26 cellular contexts compared by ENCODE assay signal in genomic region chr3:184001761-184002160, GRCh38. TPM values are rescaled to one million over a fixed set of nuclear protein-coding genes. Genes with fewer than 3 reads are reported as not detected.
DNase-seq lines count a peak whose midpoint lies in the region; ATAC-seq and TF ChIP-seq lines count a peak whose summit lies in the region.
"Had no signal": no experiment of that assay in that cellular context is flagged by ENCODE, and none has a peak within 500 bp of the region (broad histone marks: within the 10 kb centered on the region; RNA-seq: fewer than 3 reads in every experiment).

No MANE protein-coding gene starts in this region.

- H3K27me3 Mint-ChIP-seq in glutamatergic neuron (ENCODE audit: unreplicated experiment) (peaks cover 2% of the 10 kb centered on the region), progenitor cell of endocrine pancreas (no peaks in the 10 kb centered on the region)
- H3K27me3 Mint-ChIP-seq: CD4-positive, alpha-beta T cell had no signal

- H3K4me3 Mint-ChIP-seq in glutamatergic neuron (ENCODE audit: unreplicated experiment) (peak overlapping the region; percentile 4), progenitor cell of endocrine pancreas (ENCODE audit: low read depth) (no peak overlapping the region)
- H3K4me3 Mint-ChIP-seq: CD4-positive, alpha-beta T cell; GM23338 had no signal

- intact Hi-C loops in left cardiac atrium (cut with DNase I), result no loop called here
- intact Hi-C loops in posterior cingulate gyrus (cut with DNase I), result no loop called here
- intact Hi-C loops in mucosa of descending colon (cut with DNase I, micrococcal nuclease), result no loop called here

- H3K9me3 ChIP-seq in right atrium auricular region (no peaks in the 10 kb centered on the region), mucosa of descending colon (no peaks in the 10 kb centered on the region), HAP-1 (no peaks in the 10 kb centered on the region)
- H3K9me3 ChIP-seq: BLaER1 treated with 17β-estradiol and CSF1 and Interleukin-3, amounts not matched to agents 10 nM and 100 nM had no signal

- peaks cover 5% of the 10 kb centered on the region for H3K36me3 ChIP-seq in right atrium auricular region
- H3K36me3 ChIP-seq in mucosa of descending colon (ENCODE audit: low read depth), result no peaks in the 10 kb centered on the region
- no peaks in the 10 kb centered on the region; the same call in 1 of the 2 replicates for H3K36me3 ChIP-seq in HAP-1 (replicated peaks)

- DNase-seq in right atrium auricular region (ENCODE audit: low spot score) (no peak), left cardiac atrium (no peak), glutamatergic neuron (no peak), progenitor cell of endocrine pancreas (ENCODE audit: low spot score, unreplicated experiment) (no peak), posterior cingulate gyrus (no peak), mucosa of descending colon (no peak), HAP-1 (ENCODE audit: low spot score in 2 of 2) (no peak)
- DNase-seq: AML-193; CD4-positive, alpha-beta T cell; DMS53; HCEC 1CT; Karpas-422; NCI-H1092; NCI-H1417 treated with DMSO at 0.1 percent for 48 hours; NCI-H1694 treated with DMSO at 0.1 percent for 48 hours; NCI-H2081; NCI-H2227 treated with DMSO at 0.1 percent for 48 hours; NCI-H526 treated with DMSO at 0.1 percent for 48 hours; RPMI8226; SHP77 had no signal

- H3K27ac Mint-ChIP-seq in glutamatergic neuron (ENCODE audit: unreplicated experiment) (peak overlapping the region; percentile 39), progenitor cell of endocrine pancreas (peak overlapping the region; percentile 70)
- H3K27ac Mint-ChIP-seq: CD4-positive, alpha-beta T cell; GM23338 had no signal

- ATAC-seq in left cardiac atrium (no peak), mucosa of descending colon (no peak)
- ATAC-seq: GM23338 had no signal

- H3K27me3 ChIP-seq in right atrium auricular region (no peaks in the 10 kb centered on the region), HAP-1 (ENCODE audit: low read depth) (no peaks in the 10 kb centered on the region)
- H3K27me3 ChIP-seq: BLaER1 treated with 17β-estradiol and CSF1 and Interleukin-3, amounts not matched to agents 10 nM and 100 nM had no signal

- H3K27ac ChIP-seq in right atrium auricular region, result peak overlapping the region; percentile 33 to 41
- H3K27ac ChIP-seq: HL-60 had no signal

- no peak overlapping the region for H3K4me3 ChIP-seq in right atrium auricular region
- no peak overlapping the region for H3K4me3 ChIP-seq in mucosa of descending colon
- no peak overlapping the region for H3K4me3 ChIP-seq in HAP-1
- H3K4me3 ChIP-seq: BLaER1 treated with 17β-estradiol and CSF1 and Interleukin-3, amounts not matched to agents 10 nM and 100 nM; GM23338 had no signal

- H3K4me1 Mint-ChIP-seq in glutamatergic neuron (ENCODE audit: low read depth, unreplicated experiment), result peaks cover 15% of the 10 kb centered on the region
- peaks cover 35% of the 10 kb centered on the region for H3K4me1 Mint-ChIP-seq in progenitor cell of endocrine pancreas (ENCODE audit: low read depth)

- H3K9me3 Mint-ChIP-seq in glutamatergic neuron (ENCODE audit: unreplicated experiment) (no peaks in the 10 kb centered on the region), progenitor cell of endocrine pancreas (ENCODE audit: low read depth) (no peaks in the 10 kb centered on the region)
- H3K9me3 Mint-ChIP-seq: CD4-positive, alpha-beta T cell; GM23338 had no signal

- TF ChIP-seq CTCF in right atrium auricular region (IDR thresholded peaks at IDR 0.05) (no peak), glutamatergic neuron (IDR thresholded peaks at IDR 0.05; ENCODE audit: partially characterized antibody, unreplicated experiment) (no peak), progenitor cell of endocrine pancreas (IDR thresholded peaks at IDR 0.05; ENCODE audit: unreplicated experiment) (no peak), mucosa of descending colon (IDR thresholded peaks at IDR 0.05) (no peak)

- H3K36me3 Mint-ChIP-seq in glutamatergic neuron (ENCODE audit: unreplicated experiment), result no peaks in the 10 kb centered on the region
- H3K36me3 Mint-ChIP-seq in progenitor cell of endocrine pancreas (ENCODE audit: insufficient read depth), result peaks cover 16% of the 10 kb centered on the region

- in situ Hi-C loops in HAP-1 (cut with MboI; ENCODE audit: low sequenced_read_pairs), result no loop called here

- H3K4me1 ChIP-seq in right atrium auricular region (peaks cover 0 to 59% of the 10 kb centered on the region in 2 donors), mucosa of descending colon (ENCODE audit: low read depth) (peaks cover 6% of the 10 kb centered on the region), HAP-1 (peaks cover 24% of the 10 kb centered on the region)

RNA-seq across cellular contexts. Expression of gene ABCC5, which starts 15.9 kb away (rescaled TPM):
- 10 to 100 TPM; 17.5 to 23.1 TPM for total RNA-seq in right atrium auricular region
- 10 to 100 TPM; 40.2 to 69.2 TPM for total RNA-seq in left cardiac atrium
- 134 TPM for total RNA-seq in glutamatergic neuron (ENCODE audit: unreplicated experiment)
- total RNA-seq in progenitor cell of endocrine pancreas, result 109 and 111 TPM in 2 replicates
- 10 to 100 TPM; 34.4 to 45.7 (median 39.4) TPM for total RNA-seq in mucosa of descending colon

RNA-seq across cellular contexts. Expression of gene HTR3D, which starts 29.8 kb away (rescaled TPM):
- not detected for total RNA-seq in right atrium auricular region
- total RNA-seq in left cardiac atrium, result not detected
- not detected for total RNA-seq in glutamatergic neuron (ENCODE audit: unreplicated experiment)
- total RNA-seq in progenitor cell of endocrine pancreas, result not detected in 2 replicates
- total RNA-seq in mucosa of descending colon, result not detected
- total RNA-seq: CD4-positive, alpha-beta T cell; Daoy; GM23338; NCI-H460; SK-MEL-5 had no signal

RNA-seq across cellular contexts. Expression of gene HTR3C, which starts 51.1 kb away (rescaled TPM):
- total RNA-seq in right atrium auricular region, result not detected
- total RNA-seq in left cardiac atrium, result not detected
- not detected for total RNA-seq in glutamatergic neuron (ENCODE audit: unreplicated experiment)
- total RNA-seq in progenitor cell of endocrine pancreas, result not detected in 2 replicates
- total RNA-seq in mucosa of descending colon, result under 1 TPM in 2 of 3 donors, not detected in 1; 0.17 to 0.41 TPM
- total RNA-seq: CD4-positive, alpha-beta T cell; Daoy; GM23338; NCI-H460; SK-MEL-5 had no signal
